ENCODE assay signal across 8 cellular contexts in genomic region chr2:9813312-9814128, GRCh38. TPM values are rescaled to one million over a fixed set of nuclear protein-coding genes. Genes with fewer than 3 reads are reported as not detected.
DNase-seq lines count a peak whose midpoint lies in the region; ATAC-seq, FAIRE-seq and TF ChIP-seq lines count a peak whose summit lies in the region.

No MANE protein-coding gene starts in this region.

- DNase-seq in D721Med (ENCODE audit: insufficient read length, low spot score) (peak; percentile 87), HFFc6 (no peak), NCI-H748 treated with DMSO at 0.1 percent for 48 hours (lab: John Stamatoyannopoulos, UW) (peak; percentile 26), mesothelial cell of epicardium (ENCODE audit: low spot score in 2 of 2, unreplicated experiment in 2 of 2) (peak; percentile 61 to 86)
- peak; percentile 79 for DNase-seq in activated CD4-positive, alpha-beta memory T cell treated with anti-CD3 and anti-CD28 coated beads, Interleukin-2, amount 10 ng/mL, durations not matched to agents 7 days and 5 days
- DNase-seq in effector CD8-positive, alpha-beta T cell (lab: John Stamatoyannopoulos, UW): peak; percentile 50
- DNase-seq in stimulated activated CD8-positive, alpha-beta memory T cell treated with anti-CD3 and anti-CD28 coated beads, Interleukin-4, amount 100 ng/mL, for 1 hour (ENCODE audit: low read depth in 2 of 2, low spot score in 1 of 2): peak; percentile 29 to 50

- POLR2A ChIA-PET in activated CD4-positive, alpha-beta memory T cell treated with anti-CD3 and anti-CD28 coated beads, Interleukin-2, amount 10 ng/mL, durations not matched to agents 7 days and 5 days (lab: Charles Lee): interaction anchor here (0.7 to 3.0 kb wide), 6 partner anchors 13 to 259 kb away, joined by 3 to 29 read pairs (median 4); partner anchors contain the start of gene TAF1B

- peak overlapping the region; percentile 41; the same call in 1 of the 2 replicates for H3K4me3 Mint-ChIP-seq in HFFc6
- H3K4me3 Mint-ChIP-seq in activated CD4-positive, alpha-beta memory T cell treated with anti-CD3 and anti-CD28 coated beads, Interleukin-2, amount 10 ng/mL, durations not matched to agents 7 days and 5 days: no peak overlapping the region
- peak overlapping the region; percentile 31 for H3K4me3 Mint-ChIP-seq in mesothelial cell of epicardium

- CTCF ChIA-PET in activated CD4-positive, alpha-beta memory T cell treated with anti-CD3 and anti-CD28 coated beads, Interleukin-2, amount 10 ng/mL, durations not matched to agents 7 days and 5 days (lab: Charles Lee): interaction anchor here (0.7 to 6.2 kb wide), 43 partner anchors 11 to 280 kb away, joined by 3 to 93 read pairs (median 5); partner anchors contain the start of gene TAF1B

- ATAC-seq in GM21360 (IDR thresholded peaks at IDR 0.05; ENCODE audit: unreplicated experiment): no peak

- no peak for FAIRE-seq in D721Med (lab: Jason Lieb, UNC)

- no peak overlapping the region for H3K27ac Mint-ChIP-seq in HFFc6
- no peak overlapping the region for H3K27ac Mint-ChIP-seq in activated CD4-positive, alpha-beta memory T cell treated with anti-CD3 and anti-CD28 coated beads, Interleukin-2, amount 10 ng/mL, durations not matched to agents 7 days and 5 days
- peak overlapping the region; percentile 59 for H3K27ac Mint-ChIP-seq in mesothelial cell of epicardium

- H3K9me3 Mint-ChIP-seq in HFFc6 (no peaks in the 10 kb centered on the region), mesothelial cell of epicardium (no peaks in the 10 kb centered on the region)
- H3K9me3 Mint-ChIP-seq in activated CD4-positive, alpha-beta memory T cell treated with anti-CD3 and anti-CD28 coated beads, Interleukin-2, amount 10 ng/mL, durations not matched to agents 7 days and 5 days: no peaks in the 10 kb centered on the region

- H3K27me3 Mint-ChIP-seq in HFFc6 (ENCODE audit: insufficient read depth) (peaks cover 2% of the 10 kb centered on the region), mesothelial cell of epicardium (ENCODE audit: low read depth) (no peaks in the 10 kb centered on the region)
- peaks cover 7% of the 10 kb centered on the region for H3K27me3 Mint-ChIP-seq in activated CD4-positive, alpha-beta memory T cell treated with anti-CD3 and anti-CD28 coated beads, Interleukin-2, amount 10 ng/mL, durations not matched to agents 7 days and 5 days

- no peaks in the 10 kb centered on the region for H3K36me3 Mint-ChIP-seq in HFFc6 (ENCODE audit: low read depth)
- no peaks in the 10 kb centered on the region for H3K36me3 Mint-ChIP-seq in activated CD4-positive, alpha-beta memory T cell treated with anti-CD3 and anti-CD28 coated beads, Interleukin-2, amount 10 ng/mL, durations not matched to agents 7 days and 5 days (ENCODE audit: low read depth)
- H3K36me3 Mint-ChIP-seq in mesothelial cell of epicardium: no peaks in the 10 kb centered on the region

- H3K4me1 Mint-ChIP-seq in HFFc6 (ENCODE audit: low read depth): peaks cover 19% of the 10 kb centered on the region
- H3K4me1 Mint-ChIP-seq in activated CD4-positive, alpha-beta memory T cell treated with anti-CD3 and anti-CD28 coated beads, Interleukin-2, amount 10 ng/mL, durations not matched to agents 7 days and 5 days: peaks cover 35% of the 10 kb centered on the region
- H3K4me1 Mint-ChIP-seq in mesothelial cell of epicardium: peaks cover 24% of the 10 kb centered on the region

- TF ChIP-seq CTCF in D721Med (IDR thresholded peaks at IDR 0.05; ENCODE audit: insufficient read depth, missing control alignments) (peak; percentile 84), HFFc6 (IDR thresholded peaks at IDR 0.05) (peak; percentile 98), mesothelial cell of epicardium (IDR thresholded peaks at IDR 0.05; ENCODE audit: unreplicated experiment) (peak; percentile 88)

RNA-seq across cellular contexts. Expression of gene TAF1B, which starts 29.8 kb away (rescaled TPM):
- total RNA-seq in HFFc6 (2021; fragmentation: NEBNext Ultra II Directional; extraction: Animal tissue kit (Norgen Biotek cat#: 25700)): 10 to 100 TPM; 17.3 to 24.0 (median 22.3) TPM
- 10 to 100 TPM; 49.4 to 54.7 TPM for total RNA-seq in activated CD4-positive, alpha-beta memory T cell treated with anti-CD3 and anti-CD28 coated beads, Interleukin-2, amount 10 ng/mL, durations not matched to agents 7 days and 5 days
- total RNA-seq in mesothelial cell of epicardium: 28.2 to 33.1 TPM (median 28.9 TPM) in 3 replicates
